ENCODE assay signal across 8 cellular contexts in genomic region chr1:180611016-180611930, GRCh38. TPM values are rescaled to one million over a fixed set of nuclear protein-coding genes. Genes with fewer than 3 reads are reported as not detected.
DNase-seq lines count a peak whose midpoint lies in the region.
"Had no signal": no experiment of that assay in that cellular context is flagged by ENCODE, and none has a peak within 500 bp of the region (broad histone marks: within the 10 kb centered on the region; RNA-seq: fewer than 3 reads in every experiment).

No MANE protein-coding gene starts in this region.

- peak overlapping the region; percentile 57 for H3K4me2 ChIP-seq in Karpas-422 (ENCODE audit: low read depth, low read length, poor library complexity, severe bottlenecking)

- peaks cover 19% of the 10 kb centered on the region for H3K4me1 ChIP-seq in Karpas-422 (ENCODE audit: low read length)
- H3K4me1 ChIP-seq in skeletal muscle tissue (ENCODE audit: control insufficient read depth in 3 of 3, insufficient read depth in 3 of 3, low read length in 3 of 3) = peaks cover 7 to 14% (median 13%) of the 10 kb centered on the region in 3 donors

- H3K27ac ChIP-seq in Karpas-422 (ENCODE audit: low read length) = peak overlapping the region; percentile 75
- H3K27ac ChIP-seq in skeletal muscle tissue (ENCODE audit: low read depth, low read length) = peak overlapping the region; percentile 60

- H2AFZ ChIP-seq in Karpas-422 (ENCODE audit: low read length) = peak overlapping the region; percentile 93

- H3K9me2 ChIP-seq in Karpas-422 (replicated peaks; ENCODE audit: insufficient read depth, low read length) = no peaks in the 10 kb centered on the region

- no peaks in the 10 kb centered on the region for H3K79me2 ChIP-seq in Karpas-422 (ENCODE audit: low read length)

- H3K4me3 ChIP-seq in Karpas-422 (ENCODE audit: low read length) = peak overlapping the region; percentile 18; the same call in 1 of the 2 replicates
- no peak overlapping the region for H3K4me3 ChIP-seq in skeletal muscle tissue (ENCODE audit: low read length in 3 of 3)

- H4K20me1 ChIP-seq in Karpas-422 (ENCODE audit: insufficient read depth, low read depth, low read length) = no peaks in the 10 kb centered on the region

- intact Hi-C loops in head of caudate nucleus (cut with DNase I) = no loop called here

- DNase-seq in Karpas-422 (peak; percentile 88), SHP77 treated with DMSO at 0.1 percent for 48 hours (lab: John Stamatoyannopoulos, UW) (peak; percentile 35), head of caudate nucleus (peak in 25 of 42 donors; percentile 10 to 67 (median 32)), NCI-H2171 treated with DMSO at 0.1 percent for 48 hours (lab: John Stamatoyannopoulos, UW) (no peak), NCI-H2107 (lab: John Stamatoyannopoulos, UW) (no peak)
- DNase-seq in activated effector memory CD4-positive, alpha-beta T cell treated with Interleukin-2 at 50 U/mL for 16 hours = no peak
- DNase-seq: cerebellar nuclear complex had no signal

- H3K27me3 ChIP-seq in Karpas-422 (ENCODE audit: low read length) (no peaks in the 10 kb centered on the region), skeletal muscle tissue (ENCODE audit: control insufficient read depth in 3 of 3, insufficient read depth in 3 of 3, low read length in 3 of 3) (no peaks in the 10 kb centered on the region)

- no peaks in the 10 kb centered on the region for H3K9me3 ChIP-seq in Karpas-422 (ENCODE audit: low read length)
- H3K9me3 ChIP-seq in skeletal muscle tissue (ENCODE audit: control insufficient read depth in 3 of 3, low read length in 3 of 3) = no peaks in the 10 kb centered on the region

- peak overlapping the region; percentile 29; the same call in 1 of the 2 replicates for H3K9ac ChIP-seq in Karpas-422 (ENCODE audit: low read length)
- no peak overlapping the region for H3K9ac ChIP-seq in skeletal muscle tissue (ENCODE audit: low read depth in 1 of 3, low read length in 3 of 3)

- H3K36me3 ChIP-seq in Karpas-422 (ENCODE audit: insufficient read depth, low read length) = no peaks in the 10 kb centered on the region
- no peaks in the 10 kb centered on the region for H3K36me3 ChIP-seq in skeletal muscle tissue (ENCODE audit: control insufficient read depth in 3 of 3, insufficient read depth in 3 of 3, low read length in 3 of 3)

RNA-seq across cellular contexts. Expression of gene XPR1, which starts 20.5 kb away (rescaled TPM):
- total RNA-seq in Karpas-422 (2014; rRNA removed; shearing (Covaris generic); ENCODE audit: low replicate concordance) = 18.2 and 38.3 TPM in 2 replicates
- total RNA-seq in skeletal muscle tissue = 13.0 TPM

RNA-seq across cellular contexts. Expression of gene OVAAL, which starts 52.5 kb away (rescaled TPM):
- total RNA-seq in Karpas-422 (2014; rRNA removed; shearing (Covaris generic); ENCODE audit: low replicate concordance) = 3.6 and 4.2 TPM in 2 replicates
- not detected for total RNA-seq in skeletal muscle tissue

Comparison
In these comparisons a context has a peak if more than half of its experiments do, and no peak if none do; other contexts are left out.
1. DNase-seq: peak in Karpas-422 (single experiment), SHP77 treated with DMSO at 0.1 percent for 48 hours (single experiment) and head of caudate nucleus (25 of 42); none in activated effector memory CD4-positive, alpha-beta T cell treated with Interleukin-2 at 50 U/mL for 16 hours (single experiment), NCI-H2171 treated with DMSO at 0.1 percent for 48 hours (single experiment) and NCI-H2107 (single experiment).